In genomic region chr12:2017724-2018337, GRCh38 we compare ENCODE assay signal across 19 cellular contexts. TPM values are rescaled to one million over a fixed set of nuclear protein-coding genes. Genes with fewer than 3 reads are reported as not detected.
DNase-seq lines count a peak whose midpoint lies in the region; ATAC-seq, FAIRE-seq and TF ChIP-seq lines count a peak whose summit lies in the region.
"Had no signal": no experiment of that assay in that cellular context is flagged by ENCODE, and none has a peak within 500 bp of the region (broad histone marks: within the 10 kb centered on the region; RNA-seq: fewer than 3 reads in every experiment).

No MANE protein-coding gene starts in this region.

- H3K9me3 ChIP-seq in liver (ENCODE audit: control insufficient read depth in 4 of 4, low read length in 3 of 4) (no peaks in the 10 kb centered on the region), HepG2 (ENCODE audit: low read length) (no peaks in the 10 kb centered on the region), T-helper 17 cell (ENCODE audit: control insufficient read depth, low read length, poor library complexity, severe bottlenecking) (no peaks in the 10 kb centered on the region), tibial artery (no peaks in the 10 kb centered on the region)
- H3K9me3 ChIP-seq: gastrocnemius medialis had no signal

- 75% methylated on average over 12 of the region's 12 CpGs for WGBS in liver
- 57% methylated on average over 12 of the region's 12 CpGs for WGBS in HepG2 (ENCODE audit: low lambda C conversion rate)

- no peak overlapping the region for H3K4me3 Mint-ChIP-seq in T-helper 17 cell
- H3K4me3 Mint-ChIP-seq: mesothelial cell of epicardium had no signal

- TF ChIP-seq RAD21 in liver (IDR thresholded peaks at IDR 0.05) (no peak), HepG2 (CRISPR knock-in tag; IDR thresholded peaks at IDR 0.05) (no peak)

- no peaks in the 10 kb centered on the region for H3K79me2 ChIP-seq in HepG2 (ENCODE audit: insufficient read depth, low read length)

- TF ChIP-seq POLR2A in HepG2 (IDR thresholded peaks at IDR 0.05; ENCODE audit: insufficient read depth in 1 of 2, low read depth in 2 of 2, low read length in 2 of 2) (no peak), H54 (IDR thresholded peaks at IDR 0.05; ENCODE audit: low read depth, low read length) (no peak)

- H3K27me3 Mint-ChIP-seq in T-helper 17 cell, result peaks cover 51% of the 10 kb centered on the region

- no peaks in the 10 kb centered on the region for H3K27me3 ChIP-seq in liver (ENCODE audit: control insufficient read depth in 4 of 4, insufficient read depth in 4 of 4, low read length in 3 of 4)
- H3K27me3 ChIP-seq in HepG2 (ENCODE audit: control insufficient read depth in 1 of 2, insufficient read depth in 2 of 2, low read length in 2 of 2), result peaks cover 0 to 10% of the 10 kb centered on the region in 2 experiments; a peak in 2 of 5 replicates
- H3K27me3 ChIP-seq in tibial artery, result no peaks in the 10 kb centered on the region

- H3K4me1 ChIP-seq in liver (ENCODE audit: control insufficient read depth in 4 of 4, insufficient read depth in 4 of 4, low read length in 3 of 4), result peaks cover 2 to 8% (median 5%) of the 10 kb centered on the region in 4 donors
- peaks cover 13% of the 10 kb centered on the region for H3K4me1 ChIP-seq in HepG2 (ENCODE audit: insufficient read depth, low read length)
- H3K4me1 ChIP-seq in tibial artery, result peaks cover 0 to 11% (median 0%) of the 10 kb centered on the region in 4 donors

- in situ Hi-C loops in HepG2 (cut with HindIII; ENCODE audit: extremely low pct_ligation_motif_present, low pct_unique_long_range_greater_than_20kb), result no loop called here

- peaks cover 6% of the 10 kb centered on the region for H3K36me3 Mint-ChIP-seq in T-helper 17 cell (ENCODE audit: low read depth)
- H3K36me3 Mint-ChIP-seq: mesothelial cell of epicardium had no signal

- intact Hi-C loops in HepG2 (cut with micrococcal nuclease; ENCODE audit: unreplicated experiment) (no loop called here), tibial artery (cut with DNase I; ENCODE audit: low total_unique reads) (no loop called here)

- H3K4me2 ChIP-seq in HepG2 (ENCODE audit: low read depth, low read length), result no peak overlapping the region

- no peak overlapping the region for H2AFZ ChIP-seq in HepG2 (ENCODE audit: low read length)

- H3K27ac ChIP-seq in liver (ENCODE audit: low read depth in 1 of 2, low read length in 2 of 2) (no peak overlapping the region), HepG2 (ENCODE audit: extremely low read length, insufficient read depth, low read length) (no peak overlapping the region), tibial artery (no peak overlapping the region)

- CTCF ChIA-PET in HepG2 (lab: Yijun Ruan, JAX; ENCODE audit: low intra/inter-chr PET ratio, low total read pairs), result no interaction called here

- POLR2A ChIA-PET in HepG2 (lab: Yijun Ruan, JAX), result no interaction called here

- no peaks in the 10 kb centered on the region for H4K20me1 ChIP-seq in HepG2 (ENCODE audit: insufficient read depth, low read length)

- no peak overlapping the region for H3K9ac ChIP-seq in liver (ENCODE audit: low read depth in 1 of 2, low read length in 2 of 2)
- H3K9ac ChIP-seq in HepG2 (ENCODE audit: insufficient read depth, low read depth, low read length), result no peak overlapping the region

- TF ChIP-seq CTCF in liver (IDR thresholded peaks at IDR 0.05; ENCODE audit: low read depth, low read length, missing input control) (no peak), HepG2 (CRISPR knock-in tag; IDR thresholded peaks at IDR 0.05) (no peak), tibial artery (IDR thresholded peaks at IDR 0.05) (no peak)

- peak overlapping the region; percentile 39 for H3K27ac Mint-ChIP-seq in T-helper 17 cell
- H3K27ac Mint-ChIP-seq: mesothelial cell of epicardium had no signal

- ATAC-seq in HepG2 (no peak), T-helper 17 cell (no peak), left lobe of liver (peak; percentile 38), HG03469 (IDR thresholded peaks at IDR 0.05; ENCODE audit: unreplicated experiment) (no peak)
- ATAC-seq: stimulated activated naive CD8-positive, alpha-beta T cell treated with anti-CD3 and anti-CD28 coated beads, Interleukin-15, Interleukin-2, amounts not matched to agents 100 U/mL and 50 U/mL, for 24 hours had no signal

- H3K4me3 ChIP-seq in liver (ENCODE audit: low read depth in 1 of 3, low read length in 3 of 3) (no peak overlapping the region), HepG2 (replicated peaks in 1 of 3; ENCODE audit: insufficient read depth in 1 of 3, low read depth in 2 of 3, low read length in 3 of 3) (no peak overlapping the region), tibial artery (no peak overlapping the region)
- H3K4me3 ChIP-seq: gastrocnemius medialis had no signal

- H3K36me3 ChIP-seq in liver (ENCODE audit: control insufficient read depth in 4 of 4, insufficient read depth in 3 of 4, low read depth in 1 of 4, low read length in 3 of 4) (no peaks in the 10 kb centered on the region), HepG2 (replicated peaks in 1 of 2; ENCODE audit: control insufficient read depth in 1 of 2, insufficient read depth in 2 of 2, low read length in 2 of 2) (no peaks in the 10 kb centered on the region), tibial artery (no peaks in the 10 kb centered on the region)
- H3K36me3 ChIP-seq: gastrocnemius medialis had no signal

- no TSS peak for BruUV-seq in HepG2 (replicated peaks; lab: Mats Ljungman, UMichigan)

- no peak for FAIRE-seq in HepG2 (lab: Jason Lieb, UNC)
- no peak for FAIRE-seq in H54 (lab: Jason Lieb, UNC)
- FAIRE-seq: colon, D721Med, GM19239, urothelium cell line had no signal

- DNase-seq in HepG2 (ENCODE audit: low spot score) (no peak), T-helper 17 cell (no peak), left lobe of liver (ENCODE audit: low spot score) (no peak), tibial artery (no peak), H54 (ENCODE audit: insufficient read length, low spot score) (no peak)
- DNase-seq in stimulated activated CD4-positive, alpha-beta T cell treated with anti-CD3 and anti-CD28 coated beads, Interleukin-2, amount 100 ng/mL, for 24 hours, result no peak
- DNase-seq: activated CD4-positive, CD25-positive, alpha-beta regulatory T cell; activated effector memory CD4-positive, alpha-beta T cell treated with Interleukin-2 at 50 U/mL for 16 hours; anterior cingulate cortex; gastrocnemius medialis; SHP77; stimulated activated naive CD8-positive, alpha-beta T cell treated with anti-CD3 and anti-CD28 coated beads, Interleukin-15, Interleukin-2, amounts not matched to agents 100 U/mL and 50 U/mL, for 24 hours had no signal

- TF ChIP-seq EP300 in HepG2 (IDR thresholded peaks at IDR 0.05; ENCODE audit: low read depth in 2 of 2, low read length in 2 of 2) (no peak), HepG2 (CRISPR knock-in tag; IDR thresholded peaks at IDR 0.05; ENCODE audit: borderline replicate concordance) (no peak)

- peaks cover 10% of the 10 kb centered on the region for H3K4me1 Mint-ChIP-seq in T-helper 17 cell

RNA-seq across cellular contexts. Expression of gene DCP1B, which starts 13.6 kb away (rescaled TPM):
- total RNA-seq in liver (1 to 10 TPM; 3.5 to 5.1 TPM), HepG2 (2016; rRNA removed; fragmentation: Illumina TruSeq; extraction: Trizol) (11.4 and 12.4 TPM in 2 replicates), T-helper 17 cell (10 to 100 TPM in 1 of 2 donors, 1 to 10 TPM in 1; 9.7 to 10.5 TPM), left lobe of liver (3.9 TPM)
- polyA plus RNA-seq in liver (1 to 10 TPM; 4.0 to 5.5 TPM), HepG2 (2011; rRNA removed) (25.3 and 27.2 TPM in 2 replicates)
- total RNA-seq in HepG2 (2016; cell fraction: cytosol; rRNA removed; fragmentation: Illumina TruSeq; extraction: Trizol; ENCODE audit: low read depth), result 3.3 and 4.0 TPM in 2 replicates
- total RNA-seq in HepG2 (2016; cell fraction: insoluble cytoplasmic fraction; rRNA removed; fragmentation: Illumina TruSeq; extraction: Trizol), result 9.6 and 11.0 TPM in 2 replicates
- total RNA-seq in HepG2 (2016; cell fraction: membrane; rRNA removed; fragmentation: Illumina TruSeq; extraction: Trizol), result 7.1 and 7.7 TPM in 2 replicates
- total RNA-seq in HepG2 (2016; cell fraction: nucleus; rRNA removed; fragmentation: Illumina TruSeq; extraction: Trizol), result 10.9 and 11.0 TPM in 2 replicates
- 20.2 and 21.1 TPM in 2 replicates for polyA plus RNA-seq in HepG2 (2011; cell fraction: cytosol; rRNA removed)
- polyA plus RNA-seq in HepG2 (2011; cell fraction: nucleus; rRNA removed), result 14.4 and 15.0 TPM in 2 replicates
- polyA plus RNA-seq in HepG2 (2012), result 10.1 and 10.6 TPM in 2 replicates
- 2.5 and 2.6 TPM in 2 replicates for polyA plus RNA-seq in HepG2 (2016; cell fraction: cytosol; fragmentation: Illumina TruSeq; extraction: Trizol; ENCODE audit: low read depth)
- polyA plus RNA-seq in HepG2 (2016; cell fraction: insoluble cytoplasmic fraction; fragmentation: Illumina TruSeq; extraction: Trizol; ENCODE audit: low read depth), result 17.4 and 17.9 TPM in 2 replicates
- 4.7 and 4.9 TPM in 2 replicates for polyA plus RNA-seq in HepG2 (2016; cell fraction: membrane; fragmentation: Illumina TruSeq; extraction: Trizol; ENCODE audit: low read depth)
- 16.0 and 16.8 TPM in 2 replicates for polyA plus RNA-seq in HepG2 (2016; cell fraction: nucleus; fragmentation: Illumina TruSeq; extraction: Trizol; ENCODE audit: insufficient read depth, low read depth)
- 7.5 and 22.8 TPM in 2 replicates for polyA minus RNA-seq in HepG2 (2011; rRNA and poly(A)+ RNA removed; ENCODE audit: low replicate concordance)
- polyA minus RNA-seq in HepG2 (2011; cell fraction: cytosol; rRNA and poly(A)+ RNA removed), result 8.2 and 8.5 TPM in 2 replicates
- 29.7 and 35.1 TPM in 2 replicates for polyA minus RNA-seq in HepG2 (2011; cell fraction: nucleus; rRNA and poly(A)+ RNA removed)

RNA-seq across cellular contexts. Expression of gene CACNA1C, which starts 35.0 kb away (rescaled TPM):
- total RNA-seq in liver, result 1 to 10 TPM in 1 of 2 donors, under 1 TPM in 1; 0.37 to 1.9 TPM
- polyA plus RNA-seq in liver, result under 1 TPM; 0.23 to 0.44 TPM
- not detected in 2 replicates for total RNA-seq in HepG2 (2016; rRNA removed; fragmentation: Illumina TruSeq; extraction: Trizol)
- not detected in 2 replicates for total RNA-seq in HepG2 (2016; cell fraction: cytosol; rRNA removed; fragmentation: Illumina TruSeq; extraction: Trizol; ENCODE audit: low read depth)
- total RNA-seq in HepG2 (2016; cell fraction: insoluble cytoplasmic fraction; rRNA removed; fragmentation: Illumina TruSeq; extraction: Trizol), result not detected in 2 replicates
- total RNA-seq in HepG2 (2016; cell fraction: membrane; rRNA removed; fragmentation: Illumina TruSeq; extraction: Trizol), result not detected in 2 replicates
- not detected in 2 replicates for total RNA-seq in HepG2 (2016; cell fraction: nucleus; rRNA removed; fragmentation: Illumina TruSeq; extraction: Trizol)
- 0.05 TPM in 1 of 2 replicates, not detected in the other for polyA plus RNA-seq in HepG2 (2011; rRNA removed)
- 0.01 TPM in 2 replicates for polyA plus RNA-seq in HepG2 (2011; cell fraction: cytosol; rRNA removed)
- 0.06 and 0.19 TPM in 2 replicates for polyA plus RNA-seq in HepG2 (2011; cell fraction: nucleus; rRNA removed)
- 0.04 TPM in 1 of 2 replicates, not detected in the other for polyA plus RNA-seq in HepG2 (2012)
- not detected in 2 replicates for polyA plus RNA-seq in HepG2 (2016; cell fraction: cytosol; fragmentation: Illumina TruSeq; extraction: Trizol; ENCODE audit: low read depth)
- polyA plus RNA-seq in HepG2 (2016; cell fraction: insoluble cytoplasmic fraction; fragmentation: Illumina TruSeq; extraction: Trizol; ENCODE audit: low read depth), result not detected in 2 replicates
- not detected in 2 replicates for polyA plus RNA-seq in HepG2 (2016; cell fraction: membrane; fragmentation: Illumina TruSeq; extraction: Trizol; ENCODE audit: low read depth)
- polyA plus RNA-seq in HepG2 (2016; cell fraction: nucleus; fragmentation: Illumina TruSeq; extraction: Trizol; ENCODE audit: insufficient read depth, low read depth), result not detected in 2 replicates
- 0.06 and 0.80 TPM in 2 replicates for polyA minus RNA-seq in HepG2 (2011; rRNA and poly(A)+ RNA removed; ENCODE audit: low replicate concordance)
- polyA minus RNA-seq in HepG2 (2011; cell fraction: cytosol; rRNA and poly(A)+ RNA removed), result not detected in 2 replicates
- 0.13 and 0.37 TPM in 2 replicates for polyA minus RNA-seq in HepG2 (2011; cell fraction: nucleus; rRNA and poly(A)+ RNA removed)
- total RNA-seq in T-helper 17 cell, result under 1 TPM; 0.02 to 0.18 TPM
- 0.83 TPM for total RNA-seq in left lobe of liver
